12 cellular contexts compared by ENCODE assay signal in the genomic region with DNA sequence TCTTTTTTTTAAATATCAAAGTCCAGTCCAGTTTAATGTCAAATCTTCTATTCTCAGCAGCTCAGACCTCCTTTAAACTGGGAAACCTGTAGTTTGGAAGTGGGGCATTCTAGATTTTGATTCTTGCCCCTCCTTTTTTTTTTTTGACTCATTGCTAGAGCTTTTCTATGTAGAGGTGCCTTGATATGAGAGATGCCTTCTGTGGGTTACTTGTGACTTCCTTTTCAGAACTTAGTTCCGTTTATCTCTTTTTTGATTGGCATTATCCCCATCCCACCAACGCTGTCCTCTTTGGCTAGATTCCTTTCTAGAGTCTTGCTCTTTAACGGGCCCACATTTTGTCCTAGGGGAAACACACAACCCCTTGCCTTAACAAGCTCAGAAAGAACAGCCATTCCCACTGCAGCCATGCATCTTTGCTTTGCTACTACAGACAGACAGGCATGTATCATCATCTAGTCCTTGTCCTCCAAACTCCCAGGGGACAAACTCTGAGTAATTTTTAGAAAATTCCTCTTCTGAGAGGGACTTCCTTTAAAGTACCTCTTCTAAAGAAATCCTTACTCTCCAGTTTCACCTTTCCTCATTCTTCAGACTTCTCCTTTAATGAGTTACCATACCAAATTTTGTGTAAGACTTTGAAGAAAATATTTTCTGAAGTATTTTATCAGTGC.
DNase-seq lines count a peak whose midpoint lies in the region; ATAC-seq, FAIRE-seq and TF ChIP-seq lines count a peak whose summit lies in the region.
"Had no signal": no experiment of that assay in that cellular context is flagged by ENCODE, and none has a peak within 500 bp of the region (broad histone marks: within the 10 kb centered on the region; RNA-seq: fewer than 3 reads in every experiment).

No MANE protein-coding gene starts in this region.

- WGBS in spleen, 5 donors = 64 to 77% (median 77%) methylated on average over 3 of the region's 3 CpGs

- H3K9me3 Mint-ChIP-seq in activated naive CD8-positive, alpha-beta T cell treated with anti-CD3 and anti-CD28 coated beads for 36 hours = no peaks in the 10 kb centered on the region
- H3K9me3 Mint-ChIP-seq in nephron progenitor cell = no peaks in the 10 kb centered on the region

- no peak for TF ChIP-seq POLR2A in spleen (IDR thresholded peaks at IDR 0.05)

- H3K4me3 Mint-ChIP-seq in activated naive CD8-positive, alpha-beta T cell treated with anti-CD3 and anti-CD28 coated beads for 36 hours = no peak overlapping the region
- no peak overlapping the region for H3K4me3 Mint-ChIP-seq in nephron progenitor cell

- H3K4me3 ChIP-seq in spleen = no peak overlapping the region
- H3K4me3 ChIP-seq: tibial artery had no signal

- peaks cover 0 to 10% (median 0%) of the 10 kb centered on the region in 6 donors for H3K36me3 ChIP-seq in spleen

- no peaks in the 10 kb centered on the region for H3K27me3 Mint-ChIP-seq in activated naive CD8-positive, alpha-beta T cell treated with anti-CD3 and anti-CD28 coated beads for 36 hours
- H3K27me3 Mint-ChIP-seq in nephron progenitor cell (ENCODE audit: low read depth, poor library complexity) = no peaks in the 10 kb centered on the region

- DNase-seq in EH (ENCODE audit: low read depth) (peak; percentile 37), nephron progenitor cell (no peak), spleen (no peak), GM19239 (ENCODE audit: insufficient read length, low spot score) (no peak)
- DNase-seq in activated naive CD8-positive, alpha-beta T cell treated with anti-CD3 and anti-CD28 coated beads for 36 hours = no peak
- DNase-seq: cortex of kidney, IMR-90, tibial artery had no signal

- ATAC-seq in HG03378 (IDR thresholded peaks at IDR 0.05; ENCODE audit: unreplicated experiment) = peak; percentile 49
- no peak for ATAC-seq in GM18861 (IDR thresholded peaks at IDR 0.05; ENCODE audit: unreplicated experiment)
- ATAC-seq: activated CD4-positive, CD25-positive, alpha-beta regulatory T cell treated with anti-CD3 and anti-CD28 coated beads, Interleukin-2, amount 50 U/mL, for 24 hours; esophagus mucosa had no signal

- intact Hi-C loops in spleen (cut with DNase I; ENCODE audit: low total_unique reads) = no loop called here

- H3K4me1 Mint-ChIP-seq in activated naive CD8-positive, alpha-beta T cell treated with anti-CD3 and anti-CD28 coated beads for 36 hours = peaks cover 31% of the 10 kb centered on the region
- H3K4me1 Mint-ChIP-seq in nephron progenitor cell = peaks cover 21% of the 10 kb centered on the region

- no peaks in the 10 kb centered on the region for H3K27me3 ChIP-seq in spleen (replicated peaks in 1 of 7)
- H3K27me3 ChIP-seq: tibial artery had no signal

- TF ChIP-seq CTCF in nephron progenitor cell (IDR thresholded peaks at IDR 0.05) (no peak), spleen (IDR thresholded peaks at IDR 0.05 in 8 of 11, conservative IDR thresholded peaks at IDR 0.05 in 3 of 11) (no peak)

- H3K4me1 ChIP-seq in spleen = peaks cover 0 to 18% (median 0%) of the 10 kb centered on the region in 6 donors

- no peaks in the 10 kb centered on the region for H3K9me3 ChIP-seq in spleen
- H3K9me3 ChIP-seq: tibial artery had no signal

- H3K27ac ChIP-seq in spleen = no peak overlapping the region
- H3K27ac ChIP-seq: tibial artery had no signal

- H3K27ac Mint-ChIP-seq in activated naive CD8-positive, alpha-beta T cell treated with anti-CD3 and anti-CD28 coated beads for 36 hours = peak overlapping the region; percentile 25
- peak overlapping the region; percentile 71 for H3K27ac Mint-ChIP-seq in nephron progenitor cell

- peaks cover 41% of the 10 kb centered on the region for H3K36me3 Mint-ChIP-seq in activated naive CD8-positive, alpha-beta T cell treated with anti-CD3 and anti-CD28 coated beads for 36 hours
- peaks cover 17% of the 10 kb centered on the region for H3K36me3 Mint-ChIP-seq in nephron progenitor cell (ENCODE audit: low read depth)

- FAIRE-seq in GM19239 (lab: Jason Lieb, UNC) = no peak
